6 cellular contexts compared by ENCODE assay signal in the genomic region with DNA sequence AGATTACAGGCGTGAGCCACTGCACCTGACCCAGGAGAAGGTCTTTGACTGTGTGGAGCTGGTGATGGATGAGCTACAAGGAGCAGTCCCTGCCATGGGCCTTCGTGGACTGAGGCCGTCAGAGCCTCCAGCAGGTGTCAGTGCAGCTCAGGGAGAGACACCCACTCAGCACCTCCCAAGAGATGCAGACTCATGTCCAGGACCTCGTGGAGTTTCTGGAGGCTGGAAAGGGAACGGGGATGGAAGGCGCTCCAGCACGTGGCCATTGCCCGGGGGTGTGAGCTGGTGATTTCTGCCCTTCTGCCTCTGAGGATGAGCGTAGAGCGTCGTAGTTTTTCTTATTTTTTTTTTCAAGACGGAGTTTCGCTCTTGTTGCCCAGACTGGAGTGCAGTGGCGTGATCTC. TPM values are rescaled to one million over a fixed set of nuclear protein-coding genes. Genes with fewer than 3 reads are reported as not detected.
DNase-seq lines count a peak whose midpoint lies in the region; ATAC-seq and TF ChIP-seq lines count a peak whose summit lies in the region.

No MANE protein-coding gene starts in this region.

- H3K9me3 Mint-ChIP-seq in activated CD4-positive, alpha-beta memory T cell treated with anti-CD3 and anti-CD28 coated beads for 36 hours, result no peaks in the 10 kb centered on the region

- intact Hi-C loops in activated CD4-positive, alpha-beta memory T cell treated with anti-CD3 and anti-CD28 coated beads for 36 hours (cut with micrococcal nuclease), result no loop called here

- H3K4me3 Mint-ChIP-seq in activated CD4-positive, alpha-beta memory T cell treated with anti-CD3 and anti-CD28 coated beads for 36 hours, result no peak overlapping the region

- H3K27ac ChIP-seq in HL-60 (replicated peaks), result no peak overlapping the region

- DNase-seq in AML-193 (lab: John Stamatoyannopoulos, UW), result peak; percentile 40 to 42
- peak in 1 of 2 experiments; percentile 63 for DNase-seq in HL-60 (ENCODE audit: low read depth in 1 of 2, low spot score in 1 of 2)
- DNase-seq in activated CD4-positive, alpha-beta memory T cell treated with anti-CD3 and anti-CD28 coated beads for 36 hours, result peak; percentile 49
- peak; percentile 77 to 86 for DNase-seq in lung microvascular endothelial cell (ENCODE audit: low read depth in 2 of 2)

- CTCF ChIA-PET in activated CD4-positive, alpha-beta memory T cell treated with anti-CD3 and anti-CD28 coated beads for 36 hours (lab: Charles Lee), result interaction anchor here (0.6 to 1.3 kb wide), 7 partner anchors 15 to 342 kb away, joined by 3 to 7 read pairs (median 4); partner anchors contain the start of gene NRARP

- POLR2A ChIA-PET in activated CD4-positive, alpha-beta memory T cell treated with anti-CD3 and anti-CD28 coated beads for 36 hours (lab: Charles Lee), result no interaction called here

- no peaks in the 10 kb centered on the region for H3K36me3 Mint-ChIP-seq in activated CD4-positive, alpha-beta memory T cell treated with anti-CD3 and anti-CD28 coated beads for 36 hours

- peak; percentile 49 for TF ChIP-seq CTCF in HL-60 (IDR thresholded peaks at IDR 0.05; ENCODE audit: insufficient read depth, low read length)

- H3K27me3 Mint-ChIP-seq in activated CD4-positive, alpha-beta memory T cell treated with anti-CD3 and anti-CD28 coated beads for 36 hours, result peaks cover 4% of the 10 kb centered on the region

- no peak overlapping the region for H3K4me3 ChIP-seq in HL-60 (replicated peaks; ENCODE audit: insufficient read depth, low read length)

- ATAC-seq in HG02623 (IDR thresholded peaks at IDR 0.05; ENCODE audit: unreplicated experiment), result no peak
- ATAC-seq in HG02938 (IDR thresholded peaks at IDR 0.05; ENCODE audit: unreplicated experiment), result no peak

- no peaks in the 10 kb centered on the region for H3K27me3 ChIP-seq in HL-60 (ENCODE audit: insufficient read depth, poor library complexity, severe bottlenecking)

- peak overlapping the region; percentile 24 for H3K27ac Mint-ChIP-seq in activated CD4-positive, alpha-beta memory T cell treated with anti-CD3 and anti-CD28 coated beads for 36 hours

- no peaks in the 10 kb centered on the region for H3K4me1 Mint-ChIP-seq in activated CD4-positive, alpha-beta memory T cell treated with anti-CD3 and anti-CD28 coated beads for 36 hours (ENCODE audit: low read depth)

RNA-seq across cellular contexts. Expression of gene TOR4A, which starts 9.5 kb away (rescaled TPM):
- 1 to 10 TPM; 6.6 to 6.8 TPM for total RNA-seq in activated CD4-positive, alpha-beta memory T cell treated with anti-CD3 and anti-CD28 coated beads for 36 hours
- total RNA-seq in lung microvascular endothelial cell, result 21.4 and 21.8 TPM in 2 replicates

RNA-seq across cellular contexts. Expression of gene NRARP, which starts 15.1 kb away (rescaled TPM):
- total RNA-seq in activated CD4-positive, alpha-beta memory T cell treated with anti-CD3 and anti-CD28 coated beads for 36 hours, result 1 to 10 TPM in 1 of 2 experiments, under 1 TPM in 1; 0.82 to 1.1 TPM
- total RNA-seq in lung microvascular endothelial cell, result 18.7 and 28.3 TPM in 2 replicates

RNA-seq across cellular contexts. Expression of gene NELFB, which starts 31.9 kb away (rescaled TPM):
- total RNA-seq in activated CD4-positive, alpha-beta memory T cell treated with anti-CD3 and anti-CD28 coated beads for 36 hours, result 10 to 100 TPM; 57.2 to 57.9 TPM
- 42.9 and 43.7 TPM in 2 replicates for total RNA-seq in lung microvascular endothelial cell

RNA-seq across cellular contexts. Expression of gene STPG3, which starts 35.9 kb away (rescaled TPM):
- not detected for total RNA-seq in activated CD4-positive, alpha-beta memory T cell treated with anti-CD3 and anti-CD28 coated beads for 36 hours
- not detected in 2 replicates for total RNA-seq in lung microvascular endothelial cell

RNA-seq across cellular contexts. Expression of gene TUBB4B, which starts 45.9 kb away (rescaled TPM):
- 100 to 1,000 TPM; 320 to 325 TPM for total RNA-seq in activated CD4-positive, alpha-beta memory T cell treated with anti-CD3 and anti-CD28 coated beads for 36 hours
- 103 and 110 TPM in 2 replicates for total RNA-seq in lung microvascular endothelial cell
